Comparison of ENCODE assay signal across 25 cellular contexts in the genomic region with DNA sequence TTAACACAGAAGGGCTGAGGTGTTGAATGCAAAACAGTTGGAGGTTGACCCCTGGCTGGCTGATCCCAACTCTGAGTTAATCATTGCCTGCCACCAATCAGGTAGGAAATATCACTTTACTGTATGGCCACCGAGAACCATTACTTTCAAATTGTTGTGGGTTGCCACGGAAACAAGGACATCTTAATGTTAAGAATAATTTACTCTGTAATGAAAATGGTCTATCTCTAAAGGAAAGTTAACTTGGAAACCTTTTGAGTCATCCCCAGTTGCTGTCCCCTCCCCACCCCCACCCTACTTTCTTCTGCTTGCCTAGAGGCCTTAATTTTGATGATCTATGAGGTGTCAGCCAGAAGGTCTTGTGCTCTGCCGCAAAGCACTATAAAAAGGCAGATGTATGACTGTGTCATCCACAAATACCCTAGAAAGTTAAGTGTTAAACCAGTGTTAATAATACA.
A peak's percentile ranks its signal among the peaks of the same experiment; 100 is the strongest.
DNase-seq lines count a peak whose midpoint lies in the region; ATAC-seq, FAIRE-seq and TF ChIP-seq lines count a peak whose summit lies in the region.
"Had no signal": no experiment of that assay in that cellular context is flagged by ENCODE, and none has a peak within 500 bp of the region (broad histone marks: within the 10 kb centered on the region; RNA-seq: fewer than 3 reads in every experiment).

No MANE protein-coding gene starts in this region.

- no peaks in the 10 kb centered on the region for H3K9me3 ChIP-seq in liver (ENCODE audit: control insufficient read depth in 4 of 4, low read length in 3 of 4)
- H3K9me3 ChIP-seq in HepG2 (ENCODE audit: low read length), result no peaks in the 10 kb centered on the region
- H3K9me3 ChIP-seq: heart left ventricle, psoas muscle had no signal

- TF ChIP-seq RAD21 in liver (IDR thresholded peaks at IDR 0.05) (no peak), HepG2 (CRISPR knock-in tag; IDR thresholded peaks at IDR 0.05) (no peak)

- no peak overlapping the region for H3K27ac Mint-ChIP-seq in activated naive CD4-positive, alpha-beta T cell treated with anti-CD3 and anti-CD28 coated beads for 36 hours
- H3K27ac Mint-ChIP-seq: CD4-positive, alpha-beta T cell; neural progenitor cell; type B pancreatic cell had no signal

- H3K4me3 Mint-ChIP-seq in activated naive CD4-positive, alpha-beta T cell treated with anti-CD3 and anti-CD28 coated beads for 36 hours, result no peak overlapping the region
- H3K4me3 Mint-ChIP-seq: activated T-cell treated with anti-CD3 and anti-CD28 coated beads, Interleukin-2, amount 50 U/mL, for 4 hours; CD4-positive, alpha-beta T cell; neural progenitor cell; type B pancreatic cell had no signal

- H3K36me3 ChIP-seq in liver (ENCODE audit: control insufficient read depth in 4 of 4, insufficient read depth in 3 of 4, low read depth in 1 of 4, low read length in 3 of 4) (no peaks in the 10 kb centered on the region), HepG2 (replicated peaks in 1 of 2; ENCODE audit: control insufficient read depth in 1 of 2, insufficient read depth in 2 of 2, low read length in 2 of 2) (no peaks in the 10 kb centered on the region)
- H3K36me3 ChIP-seq: heart left ventricle, neural progenitor cell had no signal

- H3K27me3 ChIP-seq in liver (ENCODE audit: control insufficient read depth in 4 of 4, insufficient read depth in 4 of 4, low read length in 3 of 4), result no peaks in the 10 kb centered on the region
- H3K27me3 ChIP-seq in HepG2 (ENCODE audit: control insufficient read depth in 1 of 2, insufficient read depth in 2 of 2, low read length in 2 of 2), result peaks cover 0 to 17% of the 10 kb centered on the region in 2 experiments; a peak in 1 of 5 replicates
- no peaks in the 10 kb centered on the region for H3K27me3 ChIP-seq in foreskin keratinocyte
- H3K27me3 ChIP-seq: heart left ventricle, neural progenitor cell had no signal

- intact Hi-C loops in HepG2 (cut with micrococcal nuclease; ENCODE audit: unreplicated experiment), result no loop called here
- intact Hi-C loops in activated naive CD4-positive, alpha-beta T cell treated with anti-CD3 and anti-CD28 coated beads for 36 hours (cut with micrococcal nuclease), result no loop called here

- H3K27ac ChIP-seq in liver (ENCODE audit: low read depth in 1 of 2, low read length in 2 of 2) (no peak overlapping the region), HepG2 (ENCODE audit: extremely low read length, insufficient read depth, low read length) (no peak overlapping the region), foreskin keratinocyte (peak overlapping the region; percentile 50)
- H3K27ac ChIP-seq: heart left ventricle, neural progenitor cell, psoas muscle had no signal

- 53% methylated on average over 3 of the region's 3 CpGs for WGBS in liver
- 3% methylated on average over 3 of the region's 3 CpGs for WGBS in HepG2 (ENCODE audit: low lambda C conversion rate)

- FAIRE-seq in HepG2 (lab: Jason Lieb, UNC), result no peak
- FAIRE-seq: bronchial epithelial cell, islet of Langerhans, TTC549 had no signal

- no TSS peak for BruUV-seq in HepG2 (replicated peaks; lab: Mats Ljungman, UMichigan)

- no peaks in the 10 kb centered on the region for H3K4me1 Mint-ChIP-seq in activated naive CD4-positive, alpha-beta T cell treated with anti-CD3 and anti-CD28 coated beads for 36 hours (ENCODE audit: low read depth)

- TF ChIP-seq CTCF in liver (IDR thresholded peaks at IDR 0.05; ENCODE audit: low read depth, low read length, missing input control) (no peak), HepG2 (CRISPR knock-in tag; IDR thresholded peaks at IDR 0.05) (no peak), foreskin keratinocyte (conservative IDR thresholded peaks at IDR 0.05) (no peak)

- H3K79me2 ChIP-seq in HepG2 (ENCODE audit: insufficient read depth, low read length), result no peaks in the 10 kb centered on the region

- no peaks in the 10 kb centered on the region for H4K20me1 ChIP-seq in HepG2 (ENCODE audit: insufficient read depth, low read length)

- DNase-seq in HepG2 (ENCODE audit: low spot score) (no peak), HK-2 (ENCODE audit: unreplicated experiment) (peak; percentile 43), foreskin keratinocyte (peak in 1 of 2 donors; percentile 61), LoVo (ENCODE audit: low spot score) (no peak)
- DNase-seq in activated naive CD4-positive, alpha-beta T cell treated with anti-CD3 and anti-CD28 coated beads for 36 hours, result no peak
- DNase-seq in stimulated activated CD8-positive, alpha-beta memory T cell treated with anti-CD3 and anti-CD28 coated beads, Interleukin-4, amount 100 ng/mL, for 48 hours, result no peak
- DNase-seq: ACHN; activated CD4-positive, alpha-beta T cell treated with anti-CD3 and anti-CD28 coated beads, Interleukin-2, amount 50 U/mL, for 4 hours; activated T-cell treated with anti-CD3 and anti-CD28 coated beads, Interleukin-2, amount 50 U/mL, for 4 hours; CD4-positive, alpha-beta T cell; DMS79 treated with DMSO at 0.1 percent for 48 hours; heart left ventricle; Kasumi-1; NCI-H1436; psoas muscle; RPMI8226; stimulated activated naive CD4-positive, alpha-beta T cell treated with Interleukin-2 at 50 U/mL for 16 hours had no signal

- CTCF ChIA-PET in HepG2 (lab: Yijun Ruan, JAX; ENCODE audit: low intra/inter-chr PET ratio, low total read pairs), result no interaction called here
- CTCF ChIA-PET in activated naive CD4-positive, alpha-beta T cell treated with anti-CD3 and anti-CD28 coated beads for 36 hours (lab: Charles Lee), result no interaction called here

- H3K9ac ChIP-seq in liver (ENCODE audit: low read depth in 1 of 2, low read length in 2 of 2) (no peak overlapping the region), HepG2 (ENCODE audit: insufficient read depth, low read depth, low read length) (no peak overlapping the region)
- H3K9ac ChIP-seq: neural progenitor cell had no signal

- no peak overlapping the region for H3K4me2 ChIP-seq in HepG2 (ENCODE audit: low read depth, low read length)
- H3K4me2 ChIP-seq: neural progenitor cell had no signal

- peaks cover 8 to 48% (median 35%) of the 10 kb centered on the region in 4 donors for H3K4me1 ChIP-seq in liver (ENCODE audit: control insufficient read depth in 4 of 4, insufficient read depth in 4 of 4, low read length in 3 of 4)
- H3K4me1 ChIP-seq in HepG2 (ENCODE audit: insufficient read depth, low read length), result no peaks in the 10 kb centered on the region
- H3K4me1 ChIP-seq in foreskin keratinocyte, result peaks cover 10% of the 10 kb centered on the region

- H3K4me3 ChIP-seq in liver (ENCODE audit: low read depth in 1 of 3, low read length in 3 of 3), result no peak overlapping the region
- H3K4me3 ChIP-seq in HepG2 (replicated peaks in 1 of 3; ENCODE audit: insufficient read depth in 1 of 3, low read depth in 2 of 3, low read length in 3 of 3), result no peak overlapping the region
- H3K4me3 ChIP-seq: heart left ventricle, neural progenitor cell, psoas muscle had no signal

- no peak for TF ChIP-seq POLR2A in HepG2 (IDR thresholded peaks at IDR 0.05; ENCODE audit: insufficient read depth in 1 of 2, low read depth in 2 of 2, low read length in 2 of 2)

- no peak; the same call in 2 of the 3 replicates for ATAC-seq in HepG2
- peak; percentile 81 for ATAC-seq in foreskin keratinocyte
- no peak for ATAC-seq in GM19324 (IDR thresholded peaks at IDR 0.05; ENCODE audit: low FRiP score, unreplicated experiment)
- ATAC-seq: activated T-cell treated with anti-CD3 and anti-CD28 coated beads, Interleukin-2, amount 50 U/mL, for 4 hours; esophagus mucosa; heart left ventricle; psoas muscle had no signal

- TF ChIP-seq EP300 in HepG2 (IDR thresholded peaks at IDR 0.05; ENCODE audit: low read depth in 2 of 2, low read length in 2 of 2) (no peak), HepG2 (CRISPR knock-in tag; IDR thresholded peaks at IDR 0.05; ENCODE audit: borderline replicate concordance) (no peak)

- H3K9me3 Mint-ChIP-seq in activated naive CD4-positive, alpha-beta T cell treated with anti-CD3 and anti-CD28 coated beads for 36 hours, result no peaks in the 10 kb centered on the region
- H3K9me3 Mint-ChIP-seq: activated T-cell treated with anti-CD3 and anti-CD28 coated beads, Interleukin-2, amount 50 U/mL, for 4 hours; CD4-positive, alpha-beta T cell; neural progenitor cell; type B pancreatic cell had no signal

- H3K27me3 Mint-ChIP-seq in activated naive CD4-positive, alpha-beta T cell treated with anti-CD3 and anti-CD28 coated beads for 36 hours (ENCODE audit: low read depth), result no peaks in the 10 kb centered on the region
- H3K27me3 Mint-ChIP-seq: CD4-positive, alpha-beta T cell had no signal

- POLR2A ChIA-PET in HepG2 (lab: Yijun Ruan, JAX), result no interaction called here

- H3K36me3 Mint-ChIP-seq in activated naive CD4-positive, alpha-beta T cell treated with anti-CD3 and anti-CD28 coated beads for 36 hours (ENCODE audit: low read depth), result no peaks in the 10 kb centered on the region
- H3K36me3 Mint-ChIP-seq: neural progenitor cell, type B pancreatic cell had no signal

- in situ Hi-C loops in HepG2 (cut with HindIII; ENCODE audit: extremely low pct_ligation_motif_present, low pct_unique_long_range_greater_than_20kb), result no loop called here

- no peak overlapping the region for H2AFZ ChIP-seq in HepG2 (ENCODE audit: low read length)
- H2AFZ ChIP-seq: neural progenitor cell had no signal

TF ChIP-seq in liver, 16 proteins besides CTCF, POLR2A, EP300 and RAD21:
- TF ChIP-seq HNF4A (conservative IDR thresholded peaks at IDR 0.05) (peak; percentile 13 to 22), RXRA (IDR thresholded peaks at IDR 0.05) (peak in 1 of 2 donors; percentile 21), SP1 (IDR thresholded peaks at IDR 0.05) (no peak)
